Comparison of ENCODE assay signal across 15 cellular contexts in the genomic region with DNA sequence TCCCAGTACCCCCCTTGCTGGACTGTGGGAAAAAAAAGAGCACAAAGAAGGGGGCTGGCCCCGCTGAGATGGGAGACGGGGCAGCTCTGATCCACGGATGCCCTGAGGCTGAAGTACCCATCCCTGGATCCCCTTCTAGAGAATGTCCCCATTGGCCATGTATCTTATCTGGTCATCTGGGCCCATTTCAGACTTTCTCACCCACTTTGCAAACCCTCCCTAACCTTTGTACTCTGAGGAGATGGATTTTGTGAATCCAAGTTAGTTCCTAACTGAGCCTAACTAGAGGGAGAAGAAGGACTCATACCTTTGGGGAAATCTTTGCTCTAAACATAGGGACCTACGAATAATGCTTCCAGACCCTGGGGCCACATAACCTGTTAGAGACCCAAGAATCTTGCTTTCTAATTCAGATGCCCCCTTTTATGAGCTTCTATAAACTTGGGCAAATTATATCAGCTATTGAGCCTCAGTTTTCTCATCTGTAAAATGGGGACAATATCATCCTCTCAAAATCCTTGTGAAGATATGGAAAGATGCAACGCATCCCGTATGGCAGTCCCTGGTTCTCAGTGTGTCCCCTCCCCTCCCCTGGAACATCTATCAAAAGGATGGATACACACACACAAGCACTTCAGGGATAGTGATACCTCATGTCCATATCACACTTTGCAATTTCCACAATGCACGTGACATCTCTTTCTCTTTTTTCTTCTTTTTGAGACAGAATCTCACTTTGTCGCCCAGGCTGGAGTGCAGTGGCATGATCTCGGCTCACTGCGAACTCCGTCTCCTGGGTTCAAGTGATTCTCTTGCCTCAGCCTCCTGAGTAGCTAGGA.
"Had no signal": no experiment of that assay in that cellular context is flagged by ENCODE, and none has a peak within 500 bp of the region (broad histone marks: within the 10 kb centered on the region; RNA-seq: fewer than 3 reads in every experiment).

No MANE protein-coding gene starts in this region.

- H3K9me3 Mint-ChIP-seq: central memory CD8-positive, alpha-beta T cell; dendritic cell treated with granulocyte-macrophage colony-stimulating factor and Interleukin-4, amounts not matched to agents 40 ng/mL and 50 ng/mL, for 4 days; natural killer cell had no signal

- H3K4me1 ChIP-seq: parathyroid adenoma, uterus had no signal

- H3K27ac Mint-ChIP-seq: natural killer cell, T-helper 17 cell had no signal

- H3K9ac ChIP-seq: parathyroid adenoma had no signal

- H3K4me3 Mint-ChIP-seq: central memory CD8-positive, alpha-beta T cell; dendritic cell treated with granulocyte-macrophage colony-stimulating factor and Interleukin-4, amounts not matched to agents 40 ng/mL and 50 ng/mL, for 4 days; natural killer cell; T-helper 17 cell had no signal

- H3K27ac ChIP-seq: adrenal gland, parathyroid adenoma, stomach, thoracic aorta, uterus had no signal

- H3K4me1 Mint-ChIP-seq: central memory CD8-positive, alpha-beta T cell; natural killer cell; T-helper 17 cell had no signal

- DNase-seq: activated CD4-positive, CD25-positive, alpha-beta regulatory T cell; activated naive CD4-positive, alpha-beta T cell treated with anti-CD3 and anti-CD28 coated beads, Interleukin-2, amount 50 U/mL, for 16 hours; activated T-cell treated with anti-CD3 and anti-CD28 coated beads, Interleukin-2, amount 50 U/mL, for 1 hour; adrenal gland; mammary epithelial cell; natural killer cell; stimulated activated CD4-positive, alpha-beta T cell treated with anti-CD3 and anti-CD28 coated beads, Interleukin-4, amount 100 ng/mL, for 4 hours; stomach; T-helper 17 cell; uterus had no signal

- ATAC-seq: left lobe of liver, natural killer cell, T-helper 17 cell had no signal

- H3K27me3 ChIP-seq: uterus had no signal

- H3K9me3 ChIP-seq: adrenal gland, stomach, thoracic aorta, uterus had no signal

- H3K36me3 Mint-ChIP-seq: natural killer cell had no signal

- H3K4me3 ChIP-seq: adrenal gland, stomach, thoracic aorta, uterus had no signal

- H3K36me3 ChIP-seq: adrenal gland, stomach, thoracic aorta, uterus had no signal
